ENCODE assay signal across 32 cellular contexts in the genomic region with DNA sequence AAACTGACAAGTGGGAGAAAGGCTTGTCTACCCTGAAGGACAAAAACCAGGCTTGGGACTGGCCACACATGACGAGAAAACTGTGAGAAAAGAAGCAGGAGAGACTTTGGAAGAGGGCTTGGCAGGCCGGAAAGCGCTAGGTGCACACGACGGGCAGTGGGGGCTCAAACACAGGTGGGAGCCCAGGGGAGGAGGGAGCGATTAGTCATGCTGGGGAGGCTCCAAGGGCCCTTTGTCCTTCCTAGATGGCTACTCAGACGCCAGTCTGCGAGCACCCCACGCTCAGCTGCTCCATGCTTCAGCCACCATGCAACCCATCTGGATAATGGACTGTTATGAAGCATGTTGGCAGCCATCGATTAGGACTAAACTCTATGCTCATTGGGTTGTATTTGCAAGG. TPM values are rescaled to one million over a fixed set of nuclear protein-coding genes. Genes with fewer than 3 reads are reported as not detected.
"Had no signal": no experiment of that assay in that cellular context is flagged by ENCODE, and none has a peak within 500 bp of the region (broad histone marks: within the 10 kb centered on the region; RNA-seq: fewer than 3 reads in every experiment).

No MANE protein-coding gene starts in this region.

- H3K9me3 ChIP-seq: adrenal gland, body of pancreas, esophagus squamous epithelium, gastroesophageal sphincter, heart right ventricle had no signal

- H3K27me3 Mint-ChIP-seq: activated CD4-positive, alpha-beta memory T cell treated with anti-CD3 and anti-CD28 coated beads for 36 hours; activated CD4-positive, alpha-beta T cell treated with anti-CD3 and anti-CD28 coated beads for 36 hours; activated CD4-positive, alpha-beta T cell treated with anti-CD3 and anti-CD28 coated beads, Interleukin-2, amount 10 ng/mL, durations not matched to agents 24 days and 14 days; activated naive CD8-positive, alpha-beta T cell; activated T-cell treated with anti-CD3 and anti-CD28 coated beads, Interleukin-2, amount 50 U/mL, for 24 hours; T-helper 17 cell had no signal

- H3K4me1 ChIP-seq: adrenal gland had no signal

- DNase-seq: activated CD4-positive, alpha-beta memory T cell treated with anti-CD3 and anti-CD28 coated beads for 36 hours; activated CD4-positive, alpha-beta T cell treated with anti-CD3 and anti-CD28 coated beads for 36 hours; activated CD4-positive, alpha-beta T cell treated with anti-CD3 and anti-CD28 coated beads, Interleukin-2, amount 10 ng/mL, durations not matched to agents 24 days and 14 days; activated CD4-positive, CD25-positive, alpha-beta regulatory T cell; activated CD4-positive, CD25-positive, alpha-beta regulatory T cell treated with anti-CD3 and anti-CD28 coated beads, Interleukin-2, amount 50 U/mL, for 72 hours; activated CD8-positive, alpha-beta memory T cell treated with anti-CD3 and anti-CD28 coated beads, Interleukin-2, amount 50 U/mL, for 48 hours; activated effector memory CD4-positive, alpha-beta T cell treated with Interleukin-2 at 50 U/mL for 16 hours; activated gamma-delta T cell treated with Interleukin-2 at 50 U/mL for 16 hours; activated naive CD4-positive, alpha-beta T cell treated with anti-CD3 and anti-CD28 coated beads, Interleukin-2, amount 50 U/mL, for 16 hours; activated naive CD4-positive, alpha-beta T cell treated with Interleukin-2 at 50 U/mL for 16 hours; activated T-cell treated with anti-CD3 and anti-CD28 coated beads for 4 hours; activated T-cell treated with anti-CD3 and anti-CD28 coated beads, Interleukin-2, amount 50 U/mL, for 24 hours; activated T-cell treated with anti-CD3 and anti-CD28 coated beads, Interleukin-2, amount 50 U/mL, for 72 hours; adrenal gland; amygdala; aorta; body of pancreas; caudate nucleus; cortex of kidney; effector CD8-positive, alpha-beta T cell; esophagus squamous epithelium; foreskin melanocyte; heart right ventricle; T-helper 1 cell; T-helper 17 cell; T1000 had no signal

- H3K27ac ChIP-seq: adrenal gland, epithelial cell of prostate, esophagus squamous epithelium, gastroesophageal sphincter, heart right ventricle had no signal

- H3K27me3 ChIP-seq: adrenal gland, body of pancreas, esophagus squamous epithelium, gastroesophageal sphincter, heart right ventricle had no signal

- ATAC-seq: activated CD4-positive, alpha-beta T cell treated with anti-CD3 and anti-CD28 coated beads for 36 hours; activated T-cell treated with anti-CD3 and anti-CD28 coated beads, Interleukin-2, amount 50 U/mL, for 72 hours; body of pancreas; gastroesophageal sphincter; heart right ventricle; T-helper 17 cell had no signal

- H3K36me3 Mint-ChIP-seq: activated CD4-positive, alpha-beta memory T cell treated with anti-CD3 and anti-CD28 coated beads for 36 hours had no signal

- H3K4me3 Mint-ChIP-seq: activated CD4-positive, alpha-beta memory T cell treated with anti-CD3 and anti-CD28 coated beads for 36 hours; activated CD4-positive, alpha-beta T cell treated with anti-CD3 and anti-CD28 coated beads for 36 hours; activated CD4-positive, alpha-beta T cell treated with anti-CD3 and anti-CD28 coated beads, Interleukin-2, amount 10 ng/mL, durations not matched to agents 24 days and 14 days; activated naive CD8-positive, alpha-beta T cell; activated T-cell treated with anti-CD3 and anti-CD28 coated beads, Interleukin-2, amount 50 U/mL, for 24 hours; activated T-cell treated with anti-CD3 and anti-CD28 coated beads, Interleukin-2, amount 50 U/mL, for 72 hours; T-helper 17 cell; T-helper 2 cell treated with Interferon-gamma antibody and Interleukin-4, amounts not matched to agents 5 μg/mL and 100 μg/mL, for 36 hours had no signal

- H3K4me3 ChIP-seq: adrenal gland, body of pancreas, esophagus squamous epithelium, gastroesophageal sphincter, heart right ventricle had no signal

- H3K27ac Mint-ChIP-seq: activated CD4-positive, alpha-beta memory T cell treated with anti-CD3 and anti-CD28 coated beads for 36 hours; activated CD4-positive, alpha-beta T cell treated with anti-CD3 and anti-CD28 coated beads for 36 hours; activated CD4-positive, alpha-beta T cell treated with anti-CD3 and anti-CD28 coated beads, Interleukin-2, amount 10 ng/mL, durations not matched to agents 24 days and 14 days; activated naive CD8-positive, alpha-beta T cell; activated T-cell treated with anti-CD3 and anti-CD28 coated beads, Interleukin-2, amount 50 U/mL, for 24 hours; activated T-cell treated with anti-CD3 and anti-CD28 coated beads, Interleukin-2, amount 50 U/mL, for 72 hours; T-helper 17 cell; T-helper 2 cell treated with Interferon-gamma antibody and Interleukin-4, amounts not matched to agents 5 μg/mL and 100 μg/mL, for 36 hours had no signal

- H3K9me3 Mint-ChIP-seq: activated CD4-positive, alpha-beta memory T cell treated with anti-CD3 and anti-CD28 coated beads for 36 hours; activated CD4-positive, alpha-beta T cell treated with anti-CD3 and anti-CD28 coated beads, Interleukin-2, amount 10 ng/mL, durations not matched to agents 24 days and 14 days; activated T-cell treated with anti-CD3 and anti-CD28 coated beads, Interleukin-2, amount 50 U/mL, for 24 hours; activated T-cell treated with anti-CD3 and anti-CD28 coated beads, Interleukin-2, amount 50 U/mL, for 72 hours; T-helper 2 cell treated with Interferon-gamma antibody and Interleukin-4, amounts not matched to agents 5 μg/mL and 100 μg/mL, for 36 hours had no signal

- H3K36me3 ChIP-seq: adrenal gland, esophagus squamous epithelium, gastroesophageal sphincter, heart right ventricle had no signal

RNA-seq across cellular contexts. Expression of a gene that starts 17.1 kb away (rescaled TPM):
- total RNA-seq: activated CD4-positive, alpha-beta memory T cell treated with anti-CD3 and anti-CD28 coated beads for 36 hours; chondrocyte; endothelial cell of umbilical vein had no signal
- polyA plus RNA-seq: endothelial cell of umbilical vein had no signal
